In the genomic region with DNA sequence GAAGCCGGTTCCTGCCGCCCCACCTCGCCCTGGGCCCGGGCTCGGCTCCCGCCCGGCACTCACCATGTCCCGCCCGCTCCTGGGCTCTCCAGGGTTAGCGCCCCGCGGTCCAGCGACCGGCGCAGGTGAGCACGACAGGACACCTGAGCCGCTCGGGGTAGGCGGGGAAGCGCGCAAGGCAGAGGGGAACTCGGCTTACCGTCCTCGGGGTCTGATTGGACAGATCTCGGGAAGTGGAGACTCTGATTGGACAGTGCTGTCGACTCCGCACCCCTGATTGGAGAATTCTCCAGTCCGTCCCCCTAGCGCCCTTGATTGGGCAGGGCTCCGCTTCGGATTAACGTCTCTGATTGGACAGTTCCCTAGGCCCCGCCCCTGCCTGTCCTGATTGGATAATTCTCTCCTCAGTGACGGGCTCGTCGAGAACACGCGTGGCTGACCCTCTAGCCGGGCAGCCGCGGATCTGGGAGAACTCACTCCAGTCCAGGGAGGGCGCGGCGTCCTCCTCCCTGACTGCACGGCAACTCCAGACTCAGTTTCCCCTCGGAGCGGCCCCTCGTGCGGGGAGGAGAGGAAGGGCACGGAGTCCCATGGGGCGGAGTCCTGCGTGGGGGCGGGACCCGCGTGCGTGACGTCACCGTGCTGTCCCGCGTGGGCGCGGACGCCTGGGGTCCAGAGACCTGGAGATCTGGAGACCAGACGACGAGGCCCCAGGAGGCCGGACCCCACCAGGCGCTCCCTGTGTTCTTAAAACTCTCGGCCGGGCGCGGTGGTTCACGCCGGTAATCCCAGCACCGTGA, we compare ENCODE assay signal across 8 cellular contexts.
DNase-seq lines count a peak whose midpoint lies in the region; ATAC-seq, FAIRE-seq and TF ChIP-seq lines count a peak whose summit lies in the region.

ZNF77 (minus strand) TSS at position 197 of the 800 bp plus-strand sequence; CDS start at position 66, 131 bp downstream.

- peak; percentile 82 for ATAC-seq in HG03378 (IDR thresholded peaks at IDR 0.05; ENCODE audit: unreplicated experiment)

- FAIRE-seq in colon (lab: Jason Lieb, UNC): peak; percentile 66

- TF ChIP-seq POLR2A in GM19099 (IDR thresholded peaks at IDR 0.05; ENCODE audit: extremely low read depth, insufficient read length, low read depth): peak; percentile 71

- DNase-seq in AML-193 (lab: John Stamatoyannopoulos, UW) (peak; percentile 90 to 96), NCI-H510A (lab: John Stamatoyannopoulos, UW) (peak; percentile 97), kidney glomerular epithelial cell (lab: John Stamatoyannopoulos, UW) (peak; percentile 99)
- DNase-seq in activated CD4-positive, alpha-beta T cell treated with anti-CD3 and anti-CD28 coated beads for 4 hours: peak; percentile 99 to 100
- peak; percentile 99 for DNase-seq in stimulated activated CD4-positive, alpha-beta T cell treated with anti-CD3 and anti-CD28 coated beads, Interleukin-15, amount 100 ng/mL, for 48 hours (ENCODE audit: low read depth in 2 of 2)

Comparison
In these comparisons a context has a peak if more than half of its experiments do, and no peak if none do; other contexts are left out.
1. Peak in every context shown above with its lines: DNase-seq and ATAC-seq.